17 cellular contexts compared by ENCODE assay signal in genomic region chr16:3934491-3935185, GRCh38. TPM values are rescaled to one million over a fixed set of nuclear protein-coding genes. Genes with fewer than 3 reads are reported as not detected.
DNase-seq lines count a peak whose midpoint lies in the region; ATAC-seq, FAIRE-seq and TF ChIP-seq lines count a peak whose summit lies in the region.
"Had no signal": no experiment of that assay in that cellular context is flagged by ENCODE, and none has a peak within 500 bp of the region (broad histone marks: within the 10 kb centered on the region; RNA-seq: fewer than 3 reads in every experiment).

No MANE protein-coding gene starts in this region.

- no peaks in the 10 kb centered on the region; the same call in 2 of the 3 replicates for H3K9me3 ChIP-seq in A549
- H3K9me3 ChIP-seq in IMR-90 (ENCODE audit: control insufficient read depth, insufficient read depth, low read length): no peaks in the 10 kb centered on the region
- H3K9me3 ChIP-seq: HAP-1, Peyer's patch had no signal

- DNase-seq in A549 (ENCODE audit: low read depth in 1 of 2, low spot score in 1 of 2): peak in 1 of 2 experiments; percentile 55
- no peak for DNase-seq in IMR-90
- DNase-seq in posterior vena cava (ENCODE audit: low spot score): peak; percentile 60
- DNase-seq in HUDEP-2 (lab: John Stamatoyannopoulos, UW; ENCODE audit: unreplicated experiment in 76 of 76): no peak
- no peak for DNase-seq in ureter (ENCODE audit: low spot score)
- no peak for DNase-seq in DMS79 (lab: John Stamatoyannopoulos, UW)
- DNase-seq: DMS 273 treated with DMSO at 0.1 percent for 48 hours, EL, NCI-H2029, NCI-H524, Peyer's patch, SHP77 had no signal

- H3K79me1 ChIP-seq in IMR-90 (ENCODE audit: low read depth in 1 of 2, low read length in 2 of 2): peaks cover 0 to 6% of the 10 kb centered on the region in 2 experiments; a peak in 1 of 4 replicates

- no peak overlapping the region for H4K91ac ChIP-seq in IMR-90 (ENCODE audit: insufficient read depth, low read depth, low read length)

- H3K14ac ChIP-seq in IMR-90 (replicated peaks; ENCODE audit: low read depth, low read length): peak overlapping the region; percentile 52; the same call in 1 of the 2 replicates

- no peaks in the 10 kb centered on the region for H4K20me1 ChIP-seq in IMR-90 (ENCODE audit: insufficient read depth, low read length)

- no peaks in the 10 kb centered on the region for H3K27me3 ChIP-seq in IMR-90 (ENCODE audit: control insufficient read depth, insufficient read depth, low read length)
- H3K27me3 ChIP-seq: Peyer's patch had no signal

- peaks cover 1% of the 10 kb centered on the region; the same call in 1 of the 2 replicates for H3K9me1 ChIP-seq in IMR-90 (ENCODE audit: insufficient read depth, low read length)

- dilution Hi-C loops in IMR-90 (cut with HindIII; ENCODE audit: low sequenced_read_pairs, unreplicated experiment): no loop called here

- H2AK9ac ChIP-seq in IMR-90 (replicated peaks; ENCODE audit: low read depth, low read length, poor library complexity): peak overlapping the region; percentile 63

- TF ChIP-seq RAD21 in A549 (conservative IDR thresholded peaks at IDR 0.05 in 1 of 2, IDR thresholded peaks at IDR 0.05 in 1 of 2): no peak
- TF ChIP-seq RAD21 in IMR-90 (IDR thresholded peaks at IDR 0.05; ENCODE audit: low read length): no peak

- ATAC-seq in A549: peak in 1 of 2 experiments; percentile 52; a peak in 3 of 6 replicates
- ATAC-seq in IMR-90 (ENCODE audit: low read depth): no peak
- no peak for ATAC-seq in HG02798 (IDR thresholded peaks at IDR 0.05; ENCODE audit: poor library complexity, unreplicated experiment)
- ATAC-seq: SK-N-SH treated with all-trans-retinoic acid at 6 μM for 48 hours had no signal

- H3K9ac ChIP-seq in IMR-90 (ENCODE audit: low read depth, low read length): no peak overlapping the region

- no peak overlapping the region for H2BK15ac ChIP-seq in IMR-90 (ENCODE audit: low read depth, low read length)

- H3K27ac ChIP-seq in A549 (peak overlapping the region in 1 of 2 experiments; percentile 51; a peak in 2 of 6 replicates), IMR-90 (ENCODE audit: insufficient read depth, low read length) (no peak overlapping the region), VCaP (peak overlapping the region; percentile 14; the same call in 1 of the 2 replicates)
- H3K27ac ChIP-seq: C4-2B, Peyer's patch had no signal

- H2BK20ac ChIP-seq in IMR-90 (ENCODE audit: low read depth, low read length): peak overlapping the region; percentile 20; the same call in 1 of the 2 replicates

- H3K4me3 ChIP-seq in A549: no peak overlapping the region
- no peak overlapping the region for H3K4me3 ChIP-seq in IMR-90 (ENCODE audit: insufficient read depth, low read depth, low read length)
- H3K4me3 ChIP-seq: HAP-1, Peyer's patch had no signal

- no peak overlapping the region for H2AK5ac ChIP-seq in IMR-90 (ENCODE audit: low read depth, low read length)

- H4K8ac ChIP-seq in IMR-90 (ENCODE audit: low read depth in 2 of 2, low read length in 2 of 2): peak overlapping the region in 1 of 2 experiments; percentile 80; a peak in 1 of 4 replicates

- POLR2A ChIA-PET in A549 (lab: Yijun Ruan, JAX): no interaction called here
- POLR2A ChIA-PET in IMR-90 (lab: Charles Lee; ENCODE audit: unreplicated experiment): interaction anchor here (0.5 to 0.6 kb wide), 3 partner anchors 97 to 177 kb away, joined by 4 to 26 read pairs (median 18); no protein-coding TSS in a partner anchor

- H3K56ac ChIP-seq in IMR-90 (ENCODE audit: extremely low read depth, insufficient read depth, low read length): no peak overlapping the region

- no TSS peak for BruUV-seq in IMR-90 (replicated peaks; lab: Mats Ljungman, UMichigan)

- H2AFZ ChIP-seq in IMR-90 (replicated peaks; ENCODE audit: low read length, poor library complexity): peak overlapping the region; percentile 69

- H3K4ac ChIP-seq in IMR-90 (ENCODE audit: low read depth, low read length): peak overlapping the region; percentile 72; the same call in 1 of the 2 replicates

- H3K23ac ChIP-seq in IMR-90 (ENCODE audit: low read depth, low read length): peak overlapping the region; percentile 80

- CTCF ChIA-PET in A549 (lab: Yijun Ruan, JAX) (interaction anchor here (1.6 kb wide), 1 partner anchor 319 kb away, joined by 6 read pairs; no protein-coding TSS in a partner anchor), IMR-90 (lab: Yijun Ruan, JAX) (no interaction called here)

- TF ChIP-seq EP300 in A549 (IDR thresholded peaks at IDR 0.05): no peak

- H3K4me2 ChIP-seq in A549 (peak overlapping the region; percentile 56), IMR-90 (ENCODE audit: low read depth, low read length) (no peak overlapping the region)

- peak overlapping the region; percentile 56 for H2BK120ac ChIP-seq in IMR-90 (ENCODE audit: low read depth, low read length)

- FAIRE-seq in A549 (lab: Jason Lieb, UNC): no peak

- intact Hi-C loops in IMR-90 (cut with micrococcal nuclease): loop anchor here (5.0 kb wide), 1 partner anchor 318 kb away; no protein-coding TSS in a partner anchor
- intact Hi-C loops in posterior vena cava (cut with DNase I): no loop called here

- H3K36me3 ChIP-seq in IMR-90 (ENCODE audit: control insufficient read depth, insufficient read depth, low read length): no peaks in the 10 kb centered on the region
- H3K36me3 ChIP-seq: HAP-1, Peyer's patch had no signal

- peaks cover 10% of the 10 kb centered on the region for H3K4me1 ChIP-seq in A549
- H3K4me1 ChIP-seq in IMR-90 (ENCODE audit: control insufficient read depth, insufficient read depth, low read length): peaks cover 11% of the 10 kb centered on the region

- TF ChIP-seq CTCF in A549 (IDR thresholded peaks at IDR 0.05) (no peak), IMR-90 (conservative IDR thresholded peaks at IDR 0.05; ENCODE audit: low read depth, low read length) (no peak), VCaP (conservative IDR thresholded peaks at IDR 0.05) (no peak)

- 38% methylated on average over 13 of the region's 13 CpGs for WGBS in A549 (ENCODE audit: missing lambda C conversion rate)
- no CpG with 5 or more reads among the region's 13 CpGs for WGBS in IMR-90 (ENCODE audit: extremely low coverage in 2 of 2, insufficient read length in 1 of 2), 2 experiments

- H3K18ac ChIP-seq in IMR-90 (ENCODE audit: low read depth, low read length): no peak overlapping the region

- no peak overlapping the region for H4K5ac ChIP-seq in IMR-90 (ENCODE audit: low read depth, low read length)

- in situ Hi-C loops in IMR-90 (cut with MboI; ENCODE audit: low sequenced_read_pairs): no loop called here

- H2BK5ac ChIP-seq in IMR-90 (ENCODE audit: low read depth, low read length, poor library complexity, severe bottlenecking): no peak overlapping the region

- TF ChIP-seq POLR2A in A549 (IDR thresholded peaks at IDR 0.05; ENCODE audit: low read length): no peak
- TF ChIP-seq POLR2A in IMR-90 (IDR thresholded peaks at IDR 0.05; ENCODE audit: low read depth, low read length): no peak

TF ChIP-seq in A549, 52 proteins besides CTCF, POLR2A, EP300 and RAD21:
- no peak for TF ChIP-seq PHF8 (IDR thresholded peaks at IDR 0.05; ENCODE audit: borderline replicate concordance, low read depth)
- TF ChIP-seq HOXB13 (CRISPR knock-in tag; IDR thresholded peaks at IDR 0.05; ENCODE audit: low read depth): no peak
- TF ChIP-seq NFE2L2 (conservative IDR thresholded peaks at IDR 0.05; ENCODE audit: low read length): no peak

TF ChIP-seq in IMR-90, 13 proteins besides CTCF, POLR2A, EP300 and RAD21 (continues in another document):
- TF ChIP-seq BHLHE40 (IDR thresholded peaks at IDR 0.05; ENCODE audit: low read depth, low read length): no peak
- no peak for TF ChIP-seq MXI1 (IDR thresholded peaks at IDR 0.05; ENCODE audit: borderline replicate concordance, low read depth, low read length)
- TF ChIP-seq NFE2L2 (IDR thresholded peaks at IDR 0.05; ENCODE audit: low read depth, low read length): no peak
- TF ChIP-seq USF2 (IDR thresholded peaks at IDR 0.05; ENCODE audit: low read depth, low read length): no peak
- TF ChIP-seq MAZ (IDR thresholded peaks at IDR 0.05; ENCODE audit: borderline replicate concordance, low read depth, low read length): no peak
- TF ChIP-seq, protein P1, sequence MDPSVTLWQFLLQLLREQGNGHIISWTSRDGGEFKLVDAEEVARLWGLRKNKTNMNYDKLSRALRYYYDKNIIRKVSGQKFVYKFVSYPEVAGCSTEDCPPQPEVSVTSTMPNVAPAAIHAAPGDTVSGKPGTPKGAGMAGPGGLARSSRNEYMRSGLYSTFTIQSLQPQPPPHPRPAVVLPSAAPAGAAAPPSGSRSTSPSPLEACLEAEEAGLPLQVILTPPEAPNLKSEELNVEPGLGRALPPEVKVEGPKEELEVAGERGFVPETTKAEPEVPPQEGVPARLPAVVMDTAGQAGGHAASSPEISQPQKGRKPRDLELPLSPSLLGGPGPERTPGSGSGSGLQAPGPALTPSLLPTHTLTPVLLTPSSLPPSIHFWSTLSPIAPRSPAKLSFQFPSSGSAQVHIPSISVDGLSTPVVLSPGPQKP (IDR thresholded peaks at IDR 0.05; ENCODE audit: borderline replicate concordance, low read depth, low read length): no peak
- no peak for TF ChIP-seq MAFK (IDR thresholded peaks at IDR 0.05; ENCODE audit: low read depth, low read length)
- TF ChIP-seq CHD1 (IDR thresholded peaks at IDR 0.05; ENCODE audit: low read depth, low read length): no peak
- no peak for TF ChIP-seq RCOR1 (IDR thresholded peaks at IDR 0.05; ENCODE audit: insufficient replicate concordance, low read length)
- no peak for TF ChIP-seq FOS (IDR thresholded peaks at IDR 0.05; ENCODE audit: low read depth, low read length)
- no peak for TF ChIP-seq CEBPB (IDR thresholded peaks at IDR 0.05; ENCODE audit: low read depth, low read length)
- no peak for TF ChIP-seq SMC3 (IDR thresholded peaks at IDR 0.05; ENCODE audit: low read depth, low read length)

RNA-seq across cellular contexts. Expression of gene CREBBP, which starts 54.1 kb away (rescaled TPM):
- polyA plus RNA-seq in A549 (2011; rRNA removed) (8.0 and 17.5 TPM in 2 replicates), A549 (2017; fragmentation: RNase III; extraction: RNeasy Plus Mini Kit Qiagen cat#74134 plus additional on column Dnase treatment) (13.4 to 15.2 TPM (median 14.7 TPM) in 3 replicates), IMR-90 (2012; rRNA removed) (12.5 and 14.4 TPM in 2 replicates)
- polyA plus RNA-seq in A549 (2012; cell fraction: cytosol; rRNA removed): 5.1 and 6.8 TPM in 2 replicates
- 12.2 and 12.3 TPM in 2 replicates for polyA plus RNA-seq in A549 (2012; cell fraction: nucleus; rRNA removed)
- 35.1 and 47.2 TPM in 2 replicates for polyA minus RNA-seq in A549 (2011; rRNA and poly(A)+ RNA removed)
- total RNA-seq in IMR-90 (2012; rRNA removed) (7.3 and 8.3 TPM in 2 replicates), posterior vena cava (10 to 100 TPM; 48.4 to 56.8 TPM), ureter (104 TPM)
- polyA plus RNA-seq in IMR-90 (2012; cell fraction: cytosol; rRNA removed): 3.9 and 6.7 TPM in 2 replicates
- 20.8 and 24.3 TPM in 2 replicates for polyA plus RNA-seq in IMR-90 (2012; cell fraction: nucleus; rRNA removed; ENCODE audit: low replicate concordance)
